Comparison of ENCODE assay signal across 11 cellular contexts in genomic region chr12:94994312-94994711, GRCh38. TPM values are rescaled to one million over a fixed set of nuclear protein-coding genes. Genes with fewer than 3 reads are reported as not detected.
A peak's percentile ranks its signal among the peaks of the same experiment; 100 is the strongest.
DNase-seq lines count a peak whose midpoint lies in the region; ATAC-seq and TF ChIP-seq lines count a peak whose summit lies in the region.
"Had no signal": no experiment of that assay in that cellular context is flagged by ENCODE, and none has a peak within 500 bp of the region (broad histone marks: within the 10 kb centered on the region; RNA-seq: fewer than 3 reads in every experiment).

No MANE protein-coding gene starts in this region.

- DNase-seq in HCEC 1CT, result peak; percentile 72
- peak; percentile 71 for DNase-seq in RWPE2 (ENCODE audit: low spot score)
- peak; percentile 44 for DNase-seq in skeletal muscle cell (ENCODE audit: low read depth)
- no peak for DNase-seq in SIG-M5 (lab: John Stamatoyannopoulos, UW)
- DNase-seq: aorta, DND-41, NCI-H2029 had no signal

- H3K36me3 ChIP-seq in RWPE2 (ENCODE audit: low read depth), result peaks cover 38% of the 10 kb centered on the region

- H3K27ac ChIP-seq in RWPE2 (ENCODE audit: poor library complexity, severe bottlenecking), result no peak overlapping the region

- no peak for TF ChIP-seq CTCF in RWPE2 (IDR thresholded peaks at IDR 0.05; ENCODE audit: poor library complexity, severe bottlenecking)

- H3K4me1 ChIP-seq in RWPE2 (ENCODE audit: insufficient read depth, poor library complexity, severe bottlenecking), result peaks cover 12% of the 10 kb centered on the region

- H3K4me3 ChIP-seq in RWPE2 (ENCODE audit: severe bottlenecking) (no peak overlapping the region), skeletal muscle cell (ENCODE audit: low read depth, low read length) (no peak overlapping the region)

- peak; percentile 100 for ATAC-seq in RWPE2 (ENCODE audit: low read depth)
- peak; percentile 83 for ATAC-seq in esophagus mucosa
- ATAC-seq in HG03521 (IDR thresholded peaks at IDR 0.05; ENCODE audit: unreplicated experiment), result no peak
- ATAC-seq in HG02852 (IDR thresholded peaks at IDR 0.05; ENCODE audit: unreplicated experiment), result no peak
- ATAC-seq: stimulated activated memory B cell treated with anti-CD40 and anti-IgM and Interleukin-4, amounts not matched to agents 10 μg/mL and 1 μg/mL and 100 μg/mL, for 72 hours had no signal

- H3K9me3 ChIP-seq in RWPE2 (ENCODE audit: severe bottlenecking), result no peaks in the 10 kb centered on the region

- no peaks in the 10 kb centered on the region for H3K27me3 ChIP-seq in RWPE2 (ENCODE audit: insufficient read depth, poor library complexity, severe bottlenecking)

RNA-seq across cellular contexts. Expression of gene NDUFA12, which starts 9.2 kb away (rescaled TPM):
- 91.3 TPM for total RNA-seq in esophagus mucosa

Comparison
In these comparisons a context has a peak if more than half of its experiments do, and no peak if none do; other contexts are left out.
1. ATAC-seq: peak in RWPE2 (single experiment) and esophagus mucosa (single experiment); none in HG03521 (single experiment) and HG02852 (single experiment).